10 cellular contexts compared by ENCODE assay signal in the genomic region with DNA sequence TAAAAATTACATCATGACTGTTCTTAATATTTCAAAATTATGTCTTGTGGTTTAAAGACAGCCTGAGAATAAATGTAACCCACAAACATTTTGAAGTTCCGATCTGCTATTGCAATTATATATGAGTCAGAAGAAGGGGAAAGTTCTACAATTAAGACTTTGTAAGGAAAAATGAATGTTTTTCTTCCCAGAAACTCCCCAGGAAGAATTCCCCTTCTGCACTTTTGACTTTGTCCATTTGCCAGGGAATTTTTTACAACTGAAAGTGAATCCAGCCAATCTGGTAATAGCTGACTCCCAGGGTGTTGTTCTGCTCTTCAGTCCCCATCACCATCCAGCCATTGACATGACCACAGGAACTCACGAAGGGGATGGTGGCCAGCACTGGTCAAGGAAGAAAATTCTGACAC.
DNase-seq lines count a peak whose midpoint lies in the region; ATAC-seq and TF ChIP-seq lines count a peak whose summit lies in the region.
"Had no signal": no experiment of that assay in that cellular context is flagged by ENCODE, and none has a peak within 500 bp of the region (broad histone marks: within the 10 kb centered on the region; RNA-seq: fewer than 3 reads in every experiment).

No MANE protein-coding gene starts in this region.

- ATAC-seq in HG03520 (IDR thresholded peaks at IDR 0.05; ENCODE audit: unreplicated experiment) (no peak), GM21737 (IDR thresholded peaks at IDR 0.05; ENCODE audit: unreplicated experiment) (no peak)
- no peak for ATAC-seq in activated naive CD8-positive, alpha-beta T cell treated with anti-CD3 and anti-CD28 coated beads, Interleukin-2, amount 50 U/mL, for 24 hours
- ATAC-seq: K562 had no signal

- DNase-seq in AG09319 (ENCODE audit: extremely low read depth, low read depth) (peak; percentile 78), NOMO-1 (lab: John Stamatoyannopoulos, UW; ENCODE audit: unreplicated experiment in 2 of 2) (peak; percentile 14 to 73), epithelial cell of proximal tubule (ENCODE audit: low read depth) (peak; percentile 79), nephron progenitor cell (no peak), SKM-1 (lab: John Stamatoyannopoulos, UW; ENCODE audit: unreplicated experiment) (no peak)
- no peak for DNase-seq in activated naive CD8-positive, alpha-beta T cell treated with anti-CD3 and anti-CD28 coated beads, Interleukin-2, amount 50 U/mL, for 24 hours
- DNase-seq: activated CD4-positive, alpha-beta T cell treated with anti-CD3 and anti-CD28 coated beads, Interleukin-2, amount 50 U/mL, for 1 hour had no signal

- no peak overlapping the region for H3K4me3 ChIP-seq in epithelial cell of proximal tubule (ENCODE audit: low read depth, low read length)
- H3K4me3 ChIP-seq: K562 had no signal

- peaks cover 3% of the 10 kb centered on the region for H3K27me3 Mint-ChIP-seq in nephron progenitor cell (ENCODE audit: low read depth, poor library complexity)
- peaks cover 5% of the 10 kb centered on the region for H3K27me3 Mint-ChIP-seq in activated naive CD8-positive, alpha-beta T cell treated with anti-CD3 and anti-CD28 coated beads, Interleukin-2, amount 50 U/mL, for 24 hours

- H3K36me3 Mint-ChIP-seq in nephron progenitor cell (ENCODE audit: low read depth): no peaks in the 10 kb centered on the region
- no peaks in the 10 kb centered on the region for H3K36me3 Mint-ChIP-seq in activated naive CD8-positive, alpha-beta T cell treated with anti-CD3 and anti-CD28 coated beads, Interleukin-2, amount 50 U/mL, for 24 hours (ENCODE audit: low read depth)

- peak overlapping the region; percentile 46 for H3K27ac Mint-ChIP-seq in nephron progenitor cell
- no peak overlapping the region for H3K27ac Mint-ChIP-seq in activated naive CD8-positive, alpha-beta T cell treated with anti-CD3 and anti-CD28 coated beads, Interleukin-2, amount 50 U/mL, for 24 hours

- H3K9me3 Mint-ChIP-seq in nephron progenitor cell: no peaks in the 10 kb centered on the region
- no peaks in the 10 kb centered on the region for H3K9me3 Mint-ChIP-seq in activated naive CD8-positive, alpha-beta T cell treated with anti-CD3 and anti-CD28 coated beads, Interleukin-2, amount 50 U/mL, for 24 hours

- no peaks in the 10 kb centered on the region for H3K4me1 Mint-ChIP-seq in nephron progenitor cell
- no peaks in the 10 kb centered on the region for H3K4me1 Mint-ChIP-seq in activated naive CD8-positive, alpha-beta T cell treated with anti-CD3 and anti-CD28 coated beads, Interleukin-2, amount 50 U/mL, for 24 hours

- no peak overlapping the region for H3K4me3 Mint-ChIP-seq in nephron progenitor cell
- H3K4me3 Mint-ChIP-seq in activated naive CD8-positive, alpha-beta T cell treated with anti-CD3 and anti-CD28 coated beads, Interleukin-2, amount 50 U/mL, for 24 hours: no peak overlapping the region

- TF ChIP-seq CTCF in AG09319 (IDR thresholded peaks at IDR 0.05; ENCODE audit: low read depth, low read length): no peak
- TF ChIP-seq CTCF in epithelial cell of proximal tubule (conservative IDR thresholded peaks at IDR 0.05; ENCODE audit: low read depth, low read length): no peak
- no peak for TF ChIP-seq CTCF in nephron progenitor cell (IDR thresholded peaks at IDR 0.05)

Comparison
In these comparisons a context has a peak if more than half of its experiments do, and no peak if none do; other contexts are left out.
1. DNase-seq: peak in AG09319 (single experiment), NOMO-1 (2 of 2) and epithelial cell of proximal tubule (single experiment); none in nephron progenitor cell (single experiment), activated naive CD8-positive, alpha-beta T cell treated with anti-CD3 and anti-CD28 coated beads, Interleukin-2, amount 50 U/mL, for 24 hours (single experiment) and SKM-1 (single experiment).